1 cellular context compared by ENCODE assay signal in genomic region chr11:119666061-119666460, GRCh38.
TF ChIP-seq lines count a peak whose summit lies in the region.

No MANE protein-coding gene starts in this region.

TF ChIP-seq in IMR-90, 13 proteins besides CTCF, POLR2A, EP300 and RAD21 (continued from another document):
- no peak for TF ChIP-seq USF2 (IDR thresholded peaks at IDR 0.05; ENCODE audit: low read depth, low read length)
- TF ChIP-seq MAFK (IDR thresholded peaks at IDR 0.05; ENCODE audit: low read depth, low read length) = no peak
